Comparison of ENCODE assay signal across 8 cellular contexts in the genomic region with DNA sequence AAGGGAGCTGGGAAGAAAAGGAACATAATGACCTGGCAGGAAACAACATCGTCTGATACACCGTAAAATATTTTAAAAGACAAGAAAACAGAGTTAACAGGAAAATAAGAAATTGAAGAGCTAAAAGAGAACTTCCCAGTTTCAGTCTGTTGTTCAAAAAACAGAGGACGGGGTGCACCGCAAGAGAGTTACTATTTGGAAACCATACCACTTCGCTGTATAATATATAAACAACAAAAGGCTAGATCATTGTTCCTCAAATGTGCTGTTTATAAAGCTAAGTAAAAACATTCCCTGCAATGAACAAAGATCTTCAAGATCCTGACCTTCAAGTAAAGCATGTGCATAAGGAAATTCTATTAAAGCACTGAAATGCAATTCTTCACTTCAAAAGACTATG. TPM values are rescaled to one million over a fixed set of nuclear protein-coding genes. Genes with fewer than 3 reads are reported as not detected.
A peak's percentile ranks its signal among the peaks of the same experiment; 100 is the strongest.
DNase-seq lines count a peak whose midpoint lies in the region; TF ChIP-seq lines count a peak whose summit lies in the region.

No MANE protein-coding gene starts in this region.

- H3K27me3 ChIP-seq in HUES64 (ENCODE audit: insufficient read depth, low read length), result no peaks in the 10 kb centered on the region
- no peaks in the 10 kb centered on the region for H3K27me3 ChIP-seq in mucosa of stomach (ENCODE audit: control insufficient read depth, insufficient read depth, low read length)

- peak overlapping the region in 4 of 5 experiments; percentile 91 to 98 (median 92) for H3K4me3 Mint-ChIP-seq in brain

- WGBS in HUES64, result 52% methylated on average over 5 of the region's 5 CpGs

- H3K4me3 ChIP-seq in AG04449 (ENCODE audit: low read depth, low read length) (peak overlapping the region; percentile 87), HUES64 (ENCODE audit: low read length) (peak overlapping the region; percentile 68), mucosa of stomach (ENCODE audit: low read length) (peak overlapping the region; percentile 97)

- H3K36me3 ChIP-seq in HUES64 (ENCODE audit: insufficient read depth, low read length) (no peaks in the 10 kb centered on the region), mucosa of stomach (ENCODE audit: control insufficient read depth, insufficient read depth, low read length) (no peaks in the 10 kb centered on the region)

- H3K9ac ChIP-seq in HUES64 (ENCODE audit: low read depth, low read length), result peak overlapping the region; percentile 93
- H3K9ac ChIP-seq in mucosa of stomach (ENCODE audit: low read length), result no peak overlapping the region

- peak overlapping the region; percentile 94 for H3K27ac ChIP-seq in HUES64 (ENCODE audit: low read depth, low read length)

- H3K27ac Mint-ChIP-seq in brain, result peak overlapping the region; percentile 11 to 99 (median 31)

- H3K9me3 Mint-ChIP-seq in brain, result peaks cover 0 to 3% (median 0%) of the 10 kb centered on the region in 5 experiments

- peaks cover 14% of the 10 kb centered on the region for H3K4me1 Mint-ChIP-seq in brain

- TF ChIP-seq CTCF in AG04449 (IDR thresholded peaks at IDR 0.05; ENCODE audit: insufficient read depth, low read length, missing control alignments) (no peak), brain (conservative IDR thresholded peaks at IDR 0.05) (no peak), GM10266 (IDR thresholded peaks at IDR 0.05; ENCODE audit: control insufficient read depth, insufficient read depth, low read depth, missing control alignments) (no peak)

- H3K27me3 Mint-ChIP-seq in brain, result peaks cover 11% of the 10 kb centered on the region

- H3K9me3 ChIP-seq in HUES64 (ENCODE audit: insufficient read depth, low read depth, low read length) (no peaks in the 10 kb centered on the region), mucosa of stomach (ENCODE audit: control insufficient read depth, low read length) (no peaks in the 10 kb centered on the region)

- H3K36me3 Mint-ChIP-seq in brain, result no peaks in the 10 kb centered on the region

- DNase-seq in AG04449 (ENCODE audit: low read depth, low spot score) (no peak), LoVo (ENCODE audit: low spot score) (no peak), GM10266 (ENCODE audit: extremely low spot score) (no peak), hepatic stellate cell (ENCODE audit: low spot score) (no peak)
- no peak for DNase-seq in activated CD4-positive, alpha-beta T cell treated with anti-CD3 and anti-CD28 coated beads, Interleukin-2, amount 50 U/mL, for 48 hours

- peaks cover 35% of the 10 kb centered on the region for H3K4me1 ChIP-seq in HUES64 (ENCODE audit: insufficient read depth, low read length)
- peaks cover 41% of the 10 kb centered on the region for H3K4me1 ChIP-seq in mucosa of stomach (ENCODE audit: control insufficient read depth, insufficient read depth, low read length)

- CTCF ChIA-PET in AG04449 (lab: Yijun Ruan, JAX), result interaction anchor here (0.7 to 5.5 kb wide), 18 partner anchors 9 to 191 kb away, joined by 3 to 50 read pairs (median 3); a partner anchor contains a TSS

- POLR2A ChIA-PET in AG04449 (lab: Yijun Ruan, JAX), result no interaction called here

RNA-seq across cellular contexts. Expression of a gene that starts 2.1 kb away (rescaled TPM):
- 52.1 TPM for polyA plus RNA-seq in HUES64 (2013, experiment 1 of 2)
- 50.8 TPM for polyA plus RNA-seq in HUES64 (2013, experiment 2 of 2)
- polyA plus RNA-seq in brain (ENCODE audit: insufficient read depth, low read depth, low replicate concordance), result 69.5 TPM
